22 cellular contexts compared by ENCODE assay signal in genomic region chr5:56106837-56107236, GRCh38.
A peak's percentile ranks its signal among the peaks of the same experiment; 100 is the strongest.
DNase-seq lines count a peak whose midpoint lies in the region; ATAC-seq and TF ChIP-seq lines count a peak whose summit lies in the region.
"Had no signal": no experiment of that assay in that cellular context is flagged by ENCODE, and none has a peak within 500 bp of the region (broad histone marks: within the 10 kb centered on the region; RNA-seq: fewer than 3 reads in every experiment).

No MANE protein-coding gene starts in this region.

- peaks cover 10 to 66% (median 26%) of the 10 kb centered on the region in 6 donors for H3K4me1 ChIP-seq in spleen

- no peaks in the 10 kb centered on the region for H3K36me3 ChIP-seq in spleen
- H3K36me3 ChIP-seq: BLaER1 had no signal

- H3K27me3 ChIP-seq in spleen (replicated peaks in 1 of 7), result no peaks in the 10 kb centered on the region
- H3K27me3 ChIP-seq: BLaER1 had no signal

- H3K4me1 Mint-ChIP-seq in activated CD4-positive, alpha-beta T cell treated with anti-CD3 and anti-CD28 coated beads for 36 hours, result peaks cover 60% of the 10 kb centered on the region
- peaks cover 83% of the 10 kb centered on the region for H3K4me1 Mint-ChIP-seq in activated naive CD4-positive, alpha-beta T cell treated with anti-CD3 and anti-CD28 coated beads, Interleukin-2, amount 50 U/mL, for 24 hours
- H3K4me1 Mint-ChIP-seq in T-cell, result peaks cover 60 to 74% (median 66%) of the 10 kb centered on the region in 3 donors
- H3K4me1 Mint-ChIP-seq: GM23338 had no signal

- no peaks in the 10 kb centered on the region for H3K27me3 Mint-ChIP-seq in activated CD4-positive, alpha-beta T cell treated with anti-CD3 and anti-CD28 coated beads for 36 hours
- H3K27me3 Mint-ChIP-seq in activated naive CD4-positive, alpha-beta T cell treated with anti-CD3 and anti-CD28 coated beads, Interleukin-2, amount 50 U/mL, for 24 hours, result no peaks in the 10 kb centered on the region
- no peaks in the 10 kb centered on the region for H3K27me3 Mint-ChIP-seq in T-cell

- H3K4me3 ChIP-seq in spleen, result no peak overlapping the region
- H3K4me3 ChIP-seq: BLaER1, GM23338 had no signal

- H3K4me3 Mint-ChIP-seq in activated CD4-positive, alpha-beta T cell treated with anti-CD3 and anti-CD28 coated beads for 36 hours, result no peak overlapping the region
- peak overlapping the region; percentile 39 for H3K4me3 Mint-ChIP-seq in activated naive CD4-positive, alpha-beta T cell treated with anti-CD3 and anti-CD28 coated beads, Interleukin-2, amount 50 U/mL, for 24 hours
- H3K4me3 Mint-ChIP-seq in T-cell, result peak overlapping the region in 1 of 3 donors; percentile 47
- H3K4me3 Mint-ChIP-seq: GM23338 had no signal

- POLR2A ChIA-PET in activated CD4-positive, alpha-beta T cell treated with anti-CD3 and anti-CD28 coated beads for 36 hours (lab: Charles Lee), result interaction anchor here (0.6 to 1.1 kb wide), 3 partner anchors 20 to 118 kb away, joined by 4 to 8 read pairs (median 7); no protein-coding TSS in a partner anchor
- POLR2A ChIA-PET in T-cell (lab: Charles Lee), result interaction anchor here (0.5 to 0.7 kb wide), 3 partner anchors 47 to 329 kb away, joined by 3 to 6 read pairs (median 4); no protein-coding TSS in a partner anchor

- no peak for DNase-seq in activated CD4-positive, alpha-beta T cell treated with anti-CD3 and anti-CD28 coated beads for 36 hours
- no peak for DNase-seq in activated CD4-positive, alpha-beta T cell treated with anti-CD3 and anti-CD28 coated beads for 1 hour
- no peak for DNase-seq in activated naive CD4-positive, alpha-beta T cell (lab: John Stamatoyannopoulos, UW)
- DNase-seq in T-cell, result no peak
- no peak for DNase-seq in spleen
- DNase-seq in activated gamma-delta T cell treated with Interleukin-2 at 50 U/mL for 16 hours, result no peak
- DNase-seq: DMS 273 treated with DMSO at 0.1 percent for 48 hours; GF-D8; HCEC 1CT; MV-4-11; NCI-H187; NCI-H2107; NCI-H510A; NCI-H748 treated with DMSO at 0.1 percent for 48 hours; NK-92 treated with Interleukin-12 subunit alpha and Interleukin-12 subunit beta, amount 100 ng/mL, for 24 hours; SHP77 had no signal

- TF ChIP-seq POLR2A in spleen (IDR thresholded peaks at IDR 0.05), result no peak

- H3K27ac ChIP-seq in spleen, result peak overlapping the region in 5 of 8 donors; percentile 13 to 77 (median 51)
- H3K27ac ChIP-seq: BLaER1, HL-60, KMS-11 had no signal

- peaks cover 10% of the 10 kb centered on the region for H3K36me3 Mint-ChIP-seq in activated CD4-positive, alpha-beta T cell treated with anti-CD3 and anti-CD28 coated beads for 36 hours (ENCODE audit: low read depth)
- H3K36me3 Mint-ChIP-seq in activated naive CD4-positive, alpha-beta T cell treated with anti-CD3 and anti-CD28 coated beads, Interleukin-2, amount 50 U/mL, for 24 hours, result peaks cover 8% of the 10 kb centered on the region
- H3K36me3 Mint-ChIP-seq in T-cell, result peaks cover 12% of the 10 kb centered on the region

- CTCF ChIA-PET in activated CD4-positive, alpha-beta T cell treated with anti-CD3 and anti-CD28 coated beads for 36 hours (lab: Charles Lee), result interaction anchor here (0.7 to 1.3 kb wide), 4 partner anchors 19 to 321 kb away, joined by 3 to 4 read pairs (median 3); no protein-coding TSS in a partner anchor
- CTCF ChIA-PET in T-cell (lab: Charles Lee), result interaction anchor here (0.5 to 0.7 kb wide), 4 partner anchors 8 to 843 kb away, joined by 3 to 6 read pairs (median 4); no protein-coding TSS in a partner anchor

- TF ChIP-seq CTCF in spleen (IDR thresholded peaks at IDR 0.05 in 8 of 11, conservative IDR thresholded peaks at IDR 0.05 in 3 of 11), result no peak

- peak; percentile 71 for ATAC-seq in activated CD4-positive, alpha-beta T cell treated with anti-CD3 and anti-CD28 coated beads for 36 hours
- ATAC-seq in T-cell (replicated peaks in 1 of 4) (no peak), HG03378 (IDR thresholded peaks at IDR 0.05; ENCODE audit: unreplicated experiment) (no peak)
- ATAC-seq: GM23338 had no signal

- intact Hi-C loops in activated CD4-positive, alpha-beta T cell treated with anti-CD3 and anti-CD28 coated beads for 36 hours (cut with DNase I, micrococcal nuclease), result loop anchor here in 1 of 2 experiments (2.0 kb wide), 1 partner anchor 42 kb away; no protein-coding TSS in a partner anchor
- intact Hi-C loops in spleen (cut with DNase I; ENCODE audit: low total_unique reads), result no loop called here

- H3K27ac Mint-ChIP-seq in activated CD4-positive, alpha-beta T cell treated with anti-CD3 and anti-CD28 coated beads for 36 hours, result peak overlapping the region; percentile 85
- H3K27ac Mint-ChIP-seq in activated naive CD4-positive, alpha-beta T cell treated with anti-CD3 and anti-CD28 coated beads, Interleukin-2, amount 50 U/mL, for 24 hours, result peak overlapping the region; percentile 88
- peak overlapping the region; percentile 82 to 87 for H3K27ac Mint-ChIP-seq in T-cell

- no peaks in the 10 kb centered on the region for H3K9me3 Mint-ChIP-seq in activated CD4-positive, alpha-beta T cell treated with anti-CD3 and anti-CD28 coated beads for 36 hours (ENCODE audit: low read depth)
- no peaks in the 10 kb centered on the region for H3K9me3 Mint-ChIP-seq in activated naive CD4-positive, alpha-beta T cell treated with anti-CD3 and anti-CD28 coated beads, Interleukin-2, amount 50 U/mL, for 24 hours
- H3K9me3 Mint-ChIP-seq in T-cell, result no peaks in the 10 kb centered on the region
- H3K9me3 Mint-ChIP-seq: GM23338 had no signal

- no peaks in the 10 kb centered on the region for H3K9me3 ChIP-seq in spleen
- H3K9me3 ChIP-seq: BLaER1 had no signal
